Comparison of ENCODE assay signal across 8 cellular contexts in the genomic region with DNA sequence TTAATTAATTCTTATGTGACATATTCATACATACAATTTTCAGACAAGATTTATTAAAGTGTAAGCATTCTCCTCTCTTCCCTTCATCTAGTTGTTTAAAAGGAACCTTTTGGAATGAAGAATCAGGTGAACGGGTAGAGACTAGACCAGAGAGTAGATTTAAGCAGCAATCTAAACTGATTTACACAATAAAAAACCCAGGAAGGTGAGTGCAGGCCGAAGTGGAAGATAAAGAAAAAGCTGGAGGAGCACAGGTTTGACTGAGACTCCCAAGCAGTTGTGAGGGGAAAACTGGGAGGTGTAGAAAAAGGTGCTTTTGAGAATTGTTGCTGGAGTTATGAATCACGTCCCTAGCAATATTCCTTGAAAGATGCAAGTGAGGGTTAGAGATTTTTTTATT.
"Had no signal": no experiment of that assay in that cellular context is flagged by ENCODE, and none has a peak within 500 bp of the region (broad histone marks: within the 10 kb centered on the region; RNA-seq: fewer than 3 reads in every experiment).

No MANE protein-coding gene starts in this region.

- DNase-seq: GM23248, KBM-7 had no signal

- H3K4me3 Mint-ChIP-seq: IgD-negative memory B cell had no signal

- H3K36me3 Mint-ChIP-seq: IgD-negative memory B cell had no signal

- H3K4me3 ChIP-seq: GM23248, HAP-1 had no signal

- H3K4me2 ChIP-seq: KMS-11 had no signal

- H3K9ac ChIP-seq: GM23248, KMS-11 had no signal

- H3K36me3 ChIP-seq: HAP-1 had no signal

- H3K27me3 Mint-ChIP-seq: IgD-negative memory B cell had no signal

- H3K9me3 ChIP-seq: HAP-1 had no signal

- H3K4me1 Mint-ChIP-seq: IgD-negative memory B cell had no signal

- H3K4me1 ChIP-seq: HAP-1 had no signal

- ATAC-seq: HCT116, HepG2 had no signal

- H3K27ac Mint-ChIP-seq: IgD-negative memory B cell had no signal

- H3K27ac ChIP-seq: GM23248, HL-60, KMS-11 had no signal

- H2AFZ ChIP-seq: GM23248 had no signal
